14 cellular contexts compared by ENCODE assay signal in the genomic region with DNA sequence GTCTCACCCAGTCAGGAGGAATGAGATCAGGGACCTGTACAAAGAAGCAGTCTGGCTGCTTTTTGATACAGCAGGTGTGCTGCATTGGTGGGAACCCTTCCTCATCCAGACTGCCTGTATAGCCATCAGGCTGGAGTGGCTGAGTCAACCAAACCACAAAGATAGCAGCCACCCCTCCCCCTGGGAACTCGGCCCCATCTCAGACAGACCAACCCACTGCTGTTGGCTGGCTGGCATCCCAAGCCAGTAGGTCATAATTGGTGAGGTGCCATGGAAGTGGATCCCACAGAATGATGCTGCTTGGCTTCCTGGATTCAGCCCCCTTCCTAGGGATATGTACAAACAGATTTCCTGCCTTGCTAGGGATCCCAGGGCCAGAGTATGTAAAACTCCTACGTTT.
A peak's percentile ranks its signal among the peaks of the same experiment; 100 is the strongest.
DNase-seq lines count a peak whose midpoint lies in the region; ATAC-seq and TF ChIP-seq lines count a peak whose summit lies in the region.
"Had no signal": no experiment of that assay in that cellular context is flagged by ENCODE, and none has a peak within 500 bp of the region (broad histone marks: within the 10 kb centered on the region; RNA-seq: fewer than 3 reads in every experiment).

No MANE protein-coding gene starts in this region.

- H3K27me3 ChIP-seq in SK-N-SH (ENCODE audit: insufficient read depth) (no peaks in the 10 kb centered on the region), upper lobe of right lung (no peaks in the 10 kb centered on the region)

- POLR2A ChIA-PET in SK-N-SH (lab: Yijun Ruan, JAX) = no interaction called here

- no peak for TF ChIP-seq EP300 in SK-N-SH (IDR thresholded peaks at IDR 0.05; ENCODE audit: borderline replicate concordance in 1 of 2, low read depth in 1 of 2, low read length in 1 of 2)

- no peak for TF ChIP-seq RAD21 in SK-N-SH (IDR thresholded peaks at IDR 0.05; ENCODE audit: low read length)

- H3K4me1 ChIP-seq in SK-N-SH (ENCODE audit: control insufficient read depth in 1 of 2, insufficient read depth in 2 of 2, low read depth in 1 of 2, low read length in 1 of 2) (no peaks in the 10 kb centered on the region), upper lobe of right lung (no peaks in the 10 kb centered on the region)
- H3K4me1 ChIP-seq: A549 had no signal

- no peak overlapping the region for H3K4me2 ChIP-seq in SK-N-SH
- H3K4me2 ChIP-seq: A549 had no signal

- peaks cover 23 to 25% of the 10 kb centered on the region in 2 experiments for H3K36me3 ChIP-seq in SK-N-SH (replicated peaks in 1 of 2; ENCODE audit: control insufficient read depth in 1 of 2, insufficient read depth in 2 of 2, low read length in 1 of 2)
- peaks cover 19% of the 10 kb centered on the region for H3K36me3 ChIP-seq in upper lobe of right lung

- H2AFZ ChIP-seq in SK-N-SH (ENCODE audit: low read depth) = no peak overlapping the region

- no peaks in the 10 kb centered on the region for H4K20me1 ChIP-seq in SK-N-SH (ENCODE audit: insufficient read depth)

- CTCF ChIA-PET in SK-N-SH (lab: Yijun Ruan, JAX) = no interaction called here

- intact Hi-C loops in Right ventricle myocardium inferior (cut with DNase I) = no loop called here
- intact Hi-C loops in cardiac septum (cut with DNase I) = no loop called here
- intact Hi-C loops in upper lobe of right lung (cut with DNase I) = no loop called here

- no peak overlapping the region for H3K9ac ChIP-seq in SK-N-SH

- peak overlapping the region in 1 of 2 experiments; percentile 32; a peak in 1 of 4 replicates for H3K27ac ChIP-seq in SK-N-SH (ENCODE audit: low read depth in 2 of 2, low read length in 1 of 2)
- no peak overlapping the region for H3K27ac ChIP-seq in upper lobe of right lung
- H3K27ac ChIP-seq: A549, skin epidermis had no signal

- TF ChIP-seq CTCF in SK-N-SH (IDR thresholded peaks at IDR 0.05) (no peak), fibroblast of the aortic adventitia (IDR thresholded peaks at IDR 0.05; ENCODE audit: insufficient read depth, low read length) (no peak), upper lobe of right lung (IDR thresholded peaks at IDR 0.05) (no peak)

- ATAC-seq in Right ventricle myocardium inferior (no peak), upper lobe of right lung (peak; percentile 41)
- ATAC-seq: A549 had no signal

- H3K9me3 ChIP-seq in SK-N-SH (no peaks in the 10 kb centered on the region), upper lobe of right lung (no peaks in the 10 kb centered on the region)
- H3K9me3 ChIP-seq: A549 had no signal

- 71% methylated on average over 2 of the region's 2 CpGs for WGBS in SK-N-SH (ENCODE audit: low lambda C conversion rate)

- peak; percentile 58 for DNase-seq in Right ventricle myocardium inferior (ENCODE audit: missing footprints)
- no peak for DNase-seq in cardiac septum (ENCODE audit: low spot score)
- no peak for DNase-seq in SK-N-SH
- peak; percentile 82 for DNase-seq in fibroblast of the aortic adventitia (ENCODE audit: low read depth)
- no peak for DNase-seq in upper lobe of right lung
- no peak for DNase-seq in iPS-NIHi11 (ENCODE audit: low spot score)
- no peak for DNase-seq in stimulated activated CD4-positive, alpha-beta T cell treated with anti-CD3 and anti-CD28 coated beads, Interleukin-12 subunit alpha, Interleukin-12 subunit beta, amount 100 ng/mL, for 4 hours
- no peak for DNase-seq in NCI-H1105 (lab: John Stamatoyannopoulos, UW)
- DNase-seq: activated CD4-positive, alpha-beta T cell treated with anti-CD3 and anti-CD28 coated beads, Interleukin-2, amount 50 U/mL, for 4 hours; activated naive CD8-positive, alpha-beta T cell treated with anti-CD3 and anti-CD28 coated beads for 36 hours; GDM1; NCI-H345 had no signal

- no peaks in the 10 kb centered on the region for H3K79me2 ChIP-seq in SK-N-SH (ENCODE audit: insufficient read depth)

- H3K9me2 ChIP-seq in SK-N-SH = no peaks in the 10 kb centered on the region

- H3F3A ChIP-seq in SK-N-SH (replicated peaks; ENCODE audit: insufficient read depth) = no peaks in the 10 kb centered on the region

- H3K4me3 ChIP-seq in SK-N-SH (ENCODE audit: low read depth in 2 of 2, low read length in 1 of 2) = no peak overlapping the region
- H3K4me3 ChIP-seq in fibroblast of the aortic adventitia (ENCODE audit: low read depth, low read length) = no peak overlapping the region
- H3K4me3 ChIP-seq in upper lobe of right lung = no peak overlapping the region
- H3K4me3 ChIP-seq: A549, skin epidermis had no signal

TF ChIP-seq in SK-N-SH, 30 proteins besides CTCF, POLR2A, EP300 and RAD21:
- TF ChIP-seq, protein P1, sequence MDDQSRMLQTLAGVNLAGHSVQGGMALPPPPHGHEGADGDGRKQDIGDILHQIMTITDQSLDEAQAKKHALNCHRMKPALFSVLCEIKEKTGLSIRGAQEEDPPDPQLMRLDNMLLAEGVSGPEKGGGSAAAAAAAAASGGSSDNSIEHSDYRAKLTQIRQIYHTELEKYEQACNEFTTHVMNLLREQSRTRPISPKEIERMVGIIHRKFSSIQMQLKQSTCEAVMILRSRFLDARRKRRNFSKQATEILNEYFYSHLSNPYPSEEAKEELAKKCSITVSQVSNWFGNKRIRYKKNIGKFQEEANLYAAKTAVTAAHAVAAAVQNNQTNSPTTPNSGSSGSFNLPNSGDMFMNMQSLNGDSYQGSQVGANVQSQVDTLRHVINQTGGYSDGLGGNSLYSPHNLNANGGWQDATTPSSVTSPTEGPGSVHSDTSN (IDR thresholded peaks at IDR 0.05) = no peak
- TF ChIP-seq NFIC (IDR thresholded peaks at IDR 0.05; ENCODE audit: borderline replicate concordance) = peak; percentile 60; the same call in 1 of the 2 replicates
- TF ChIP-seq RFX5 (IDR thresholded peaks at IDR 0.05; ENCODE audit: low read length) = no peak
- TF ChIP-seq EZH2phosphoT487 (IDR thresholded peaks at IDR 0.05; ENCODE audit: borderline replicate concordance, low read depth) = no peak
- TF ChIP-seq MEF2A (IDR thresholded peaks at IDR 0.05; ENCODE audit: borderline replicate concordance, low read depth) = no peak
- no peak for TF ChIP-seq MXI1 (IDR thresholded peaks at IDR 0.05; ENCODE audit: low read depth, low read length)
- TF ChIP-seq NRF1 (IDR thresholded peaks at IDR 0.05; ENCODE audit: low read depth, low read length) = no peak
- no peak for TF ChIP-seq FOXJ3 (CRISPR knock-in tag; IDR thresholded peaks at IDR 0.05)
- peak; percentile 27; the same call in 1 of the 2 replicates for TF ChIP-seq FOSL2 (IDR thresholded peaks at IDR 0.05; ENCODE audit: borderline replicate concordance, low read depth)
- TF ChIP-seq TCF12 (IDR thresholded peaks at IDR 0.05) = peak; percentile 16; the same call in 1 of the 2 replicates
- TF ChIP-seq YY1 (IDR thresholded peaks at IDR 0.05; ENCODE audit: low read depth) = no peak
- TF ChIP-seq TAF1 (IDR thresholded peaks at IDR 0.05; ENCODE audit: borderline replicate concordance, low read depth, low read length) = no peak
- TF ChIP-seq POLR2AphosphoS5 (IDR thresholded peaks at IDR 0.05; ENCODE audit: low read depth, low read length) = no peak
- TF ChIP-seq, protein P2, sequence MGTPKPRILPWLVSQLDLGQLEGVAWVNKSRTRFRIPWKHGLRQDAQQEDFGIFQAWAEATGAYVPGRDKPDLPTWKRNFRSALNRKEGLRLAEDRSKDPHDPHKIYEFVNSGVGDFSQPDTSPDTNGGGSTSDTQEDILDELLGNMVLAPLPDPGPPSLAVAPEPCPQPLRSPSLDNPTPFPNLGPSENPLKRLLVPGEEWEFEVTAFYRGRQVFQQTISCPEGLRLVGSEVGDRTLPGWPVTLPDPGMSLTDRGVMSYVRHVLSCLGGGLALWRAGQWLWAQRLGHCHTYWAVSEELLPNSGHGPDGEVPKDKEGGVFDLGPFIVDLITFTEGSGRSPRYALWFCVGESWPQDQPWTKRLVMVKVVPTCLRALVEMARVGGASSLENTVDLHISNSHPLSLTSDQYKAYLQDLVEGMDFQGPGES (IDR thresholded peaks at IDR 0.05; ENCODE audit: low read depth, low read length) = no peak
- TF ChIP-seq JUND (IDR thresholded peaks at IDR 0.05) = no peak
- TF ChIP-seq GATA2 (CRISPR knock-in tag; IDR thresholded peaks at IDR 0.05) = no peak
- TF ChIP-seq CHD2 (IDR thresholded peaks at IDR 0.05; ENCODE audit: low read length, partially characterized antibody) = no peak

Comparison
In these comparisons a context has a peak if more than half of its experiments do, and no peak if none do; other contexts are left out.
1. DNase-seq: peak in Right ventricle myocardium inferior (single experiment) and fibroblast of the aortic adventitia (single experiment); none in cardiac septum (single experiment), SK-N-SH (single experiment), upper lobe of right lung (single experiment), iPS-NIHi11 (single experiment), stimulated activated CD4-positive, alpha-beta T cell treated with anti-CD3 and anti-CD28 coated beads, Interleukin-12 subunit alpha, Interleukin-12 subunit beta, amount 100 ng/mL, for 4 hours (single experiment) and NCI-H1105 (single experiment).